In genomic region chr16:16067127-16067526, GRCh38 we compare ENCODE assay signal across 17 cellular contexts.
DNase-seq lines count a peak whose midpoint lies in the region; ATAC-seq and TF ChIP-seq lines count a peak whose summit lies in the region.
"Had no signal": no experiment of that assay in that cellular context is flagged by ENCODE, and none has a peak within 500 bp of the region (broad histone marks: within the 10 kb centered on the region; RNA-seq: fewer than 3 reads in every experiment).

No MANE protein-coding gene starts in this region.

- H3K36me3 ChIP-seq in ascending aorta: peaks cover 11 to 37% of the 10 kb centered on the region in 2 donors
- H3K36me3 ChIP-seq in suprapubic skin: peaks cover 36% of the 10 kb centered on the region
- H3K36me3 ChIP-seq: breast epithelium had no signal

- ATAC-seq in HG03521 (IDR thresholded peaks at IDR 0.05; ENCODE audit: unreplicated experiment) (no peak), GM18858 (IDR thresholded peaks at IDR 0.05; ENCODE audit: unreplicated experiment) (no peak), foreskin keratinocyte (no peak)
- ATAC-seq: lower lobe of right lung had no signal

- intact Hi-C loops in ascending aorta (cut with DNase I): no loop called here

- WGBS in suprapubic skin: 60% methylated on average over 13 of the region's 13 CpGs

- H3K4me1 ChIP-seq in ascending aorta (peaks cover 15 to 54% of the 10 kb centered on the region in 2 donors), suprapubic skin (no peaks in the 10 kb centered on the region), foreskin keratinocyte (peaks cover 11% of the 10 kb centered on the region)
- H3K4me1 ChIP-seq: breast epithelium had no signal

- H3K4me3 ChIP-seq in ascending aorta (no peak overlapping the region), suprapubic skin (no peak overlapping the region)
- H3K4me3 ChIP-seq: BLaER1 treated with 17β-estradiol and CSF1 and Interleukin-3, amounts not matched to agents 10 nM and 100 nM; breast epithelium; lower lobe of right lung had no signal

- H3K27ac ChIP-seq in ascending aorta (peak overlapping the region; percentile 80 to 84), suprapubic skin (no peak overlapping the region), foreskin keratinocyte (no peak overlapping the region)
- H3K27ac ChIP-seq: breast epithelium, lower lobe of right lung had no signal

- H3K9me3 ChIP-seq in ascending aorta (no peaks in the 10 kb centered on the region), suprapubic skin (no peaks in the 10 kb centered on the region)
- H3K9me3 ChIP-seq: breast epithelium, lower lobe of right lung had no signal

- no peak for TF ChIP-seq CTCF in ascending aorta (IDR thresholded peaks at IDR 0.05)
- no peak for TF ChIP-seq CTCF in suprapubic skin (IDR thresholded peaks at IDR 0.05)
- TF ChIP-seq CTCF in foreskin keratinocyte (conservative IDR thresholded peaks at IDR 0.05): no peak

- H3K27me3 ChIP-seq in ascending aorta (no peaks in the 10 kb centered on the region), suprapubic skin (no peaks in the 10 kb centered on the region), foreskin keratinocyte (no peaks in the 10 kb centered on the region)
- H3K27me3 ChIP-seq: BLaER1 treated with 17β-estradiol and CSF1 and Interleukin-3, amounts not matched to agents 10 nM and 100 nM; breast epithelium had no signal

- DNase-seq in GM04504 (ENCODE audit: low read depth) (peak; percentile 67), ascending aorta (ENCODE audit: low spot score in 2 of 2) (peak in 1 of 2 donors; percentile 92), hepatic stellate cell (ENCODE audit: low spot score) (peak; percentile 53), suprapubic skin (ENCODE audit: low spot score in 2 of 2) (no peak), AG08396 (ENCODE audit: low spot score) (no peak), foreskin keratinocyte (no peak)
- DNase-seq: activated CD4-positive, alpha-beta T cell treated with anti-CD3 and anti-CD28 coated beads for 4 hours; activated CD8-positive, alpha-beta memory T cell treated with anti-CD3 and anti-CD28 coated beads, Interleukin-2, amount 50 U/mL, for 4 hours; activated naive CD4-positive, alpha-beta T cell treated with anti-CD3 and anti-CD28 coated beads for 36 hours; lower lobe of right lung; NCI-H146; NCI-H345; T-helper 9 cell had no signal

- no peak for TF ChIP-seq POLR2A in suprapubic skin (IDR thresholded peaks at IDR 0.05)

- peak; percentile 46 for TF ChIP-seq EP300 in suprapubic skin (IDR thresholded peaks at IDR 0.05)

Comparison
In these comparisons a context has a peak if more than half of its experiments do, and no peak if none do; other contexts are left out.
1. DNase-seq: peak in GM04504 (single experiment) and hepatic stellate cell (single experiment); none in suprapubic skin (0 of 2), AG08396 (single experiment) and foreskin keratinocyte (0 of 2).
2. H3K27ac ChIP-seq: peak in ascending aorta (2 of 2); none in suprapubic skin (single experiment) and foreskin keratinocyte (single experiment).